ENCODE assay signal across 9 cellular contexts in genomic region chr2:154375625-154376020, GRCh38.
DNase-seq lines count a peak whose midpoint lies in the region; ATAC-seq and TF ChIP-seq lines count a peak whose summit lies in the region.
"Had no signal": no experiment of that assay in that cellular context is flagged by ENCODE, and none has a peak within 500 bp of the region (broad histone marks: within the 10 kb centered on the region; RNA-seq: fewer than 3 reads in every experiment).

No MANE protein-coding gene starts in this region.

- peak; percentile 35 for TF ChIP-seq CTCF in fibroblast of the aortic adventitia (IDR thresholded peaks at IDR 0.05; ENCODE audit: insufficient read depth, low read length)

- no peaks in the 10 kb centered on the region for H3K36me3 Mint-ChIP-seq in T-cell

- H3K4me3 Mint-ChIP-seq in T-cell = no peak overlapping the region

- H3K4me1 Mint-ChIP-seq in T-cell = no peaks in the 10 kb centered on the region

- H3K4me3 ChIP-seq in fibroblast of the aortic adventitia (ENCODE audit: low read depth, low read length) (no peak overlapping the region), skeletal muscle cell (ENCODE audit: low read depth, low read length) (no peak overlapping the region)
- H3K4me3 ChIP-seq: upper lobe of left lung had no signal

- CTCF ChIA-PET in T-cell (lab: Charles Lee) = no interaction called here

- H3K27ac Mint-ChIP-seq in T-cell = no peak overlapping the region

- H3K27me3 Mint-ChIP-seq in T-cell = no peaks in the 10 kb centered on the region

- peak; percentile 77 for DNase-seq in DMS 273 (lab: John Stamatoyannopoulos, UW; ENCODE audit: unreplicated experiment)
- peak; percentile 24 for DNase-seq in KBM-7
- DNase-seq in RKO (ENCODE audit: low spot score) = peak; percentile 72
- DNase-seq in fibroblast of the aortic adventitia (ENCODE audit: low read depth) = peak; percentile 73
- peak; percentile 13 for DNase-seq in skeletal muscle cell (ENCODE audit: low read depth)
- no peak for DNase-seq in T-cell
- DNase-seq in stimulated activated CD4-positive, alpha-beta T cell treated with anti-CD3 and anti-CD28 coated beads, Interleukin-12 subunit alpha, Interleukin-12 subunit beta, amount 100 ng/mL, for 4 hours = no peak

- no peak for ATAC-seq in T-cell (replicated peaks in 1 of 4)
- ATAC-seq in HG03175 (IDR thresholded peaks at IDR 0.05; ENCODE audit: unreplicated experiment) = no peak

- H3K9me3 Mint-ChIP-seq in T-cell = peaks cover 0 to 12% (median 7%) of the 10 kb centered on the region in 3 donors

- POLR2A ChIA-PET in T-cell (lab: Charles Lee) = no interaction called here

- in situ Hi-C loops in KBM-7 (cut with MboI; ENCODE audit: low pct_unique_long_range_greater_than_20kb, low sequenced_read_pairs) = no loop called here

Comparison
In these comparisons a context has a peak if more than half of its experiments do, and no peak if none do; other contexts are left out.
1. DNase-seq: peak in DMS 273 (single experiment), KBM-7 (single experiment), RKO (single experiment), fibroblast of the aortic adventitia (single experiment) and skeletal muscle cell (single experiment); none in T-cell (0 of 34) and stimulated activated CD4-positive, alpha-beta T cell treated with anti-CD3 and anti-CD28 coated beads, Interleukin-12 subunit alpha, Interleukin-12 subunit beta, amount 100 ng/mL, for 4 hours (single experiment).